ENCODE assay signal across 8 cellular contexts in the genomic region with DNA sequence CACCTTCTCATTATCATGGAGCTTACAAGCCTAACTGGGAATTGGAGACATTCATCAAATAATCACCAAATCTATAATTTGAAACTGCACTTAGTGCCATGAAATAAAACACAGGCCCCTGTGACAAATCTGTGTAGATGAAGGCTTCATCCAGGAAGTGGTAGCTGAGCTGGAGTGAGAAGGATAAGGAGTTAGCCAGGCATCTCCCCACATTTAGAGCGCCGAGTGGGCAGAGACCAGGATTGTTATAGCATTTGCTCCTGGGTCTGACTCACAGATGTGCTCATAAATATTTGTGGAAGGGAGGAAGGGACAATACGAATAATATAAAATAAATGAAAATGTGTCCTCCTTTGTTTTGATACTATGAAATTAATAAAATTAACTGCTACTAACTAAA. TPM values are rescaled to one million over a fixed set of nuclear protein-coding genes. Genes with fewer than 3 reads are reported as not detected.
DNase-seq lines count a peak whose midpoint lies in the region; ATAC-seq and TF ChIP-seq lines count a peak whose summit lies in the region.

No MANE protein-coding gene starts in this region.

- H2AFZ ChIP-seq in ACC112 (ENCODE audit: low read length, unreplicated experiment), result no peak overlapping the region

- H3K27ac Mint-ChIP-seq in CD8-positive, alpha-beta memory T cell, result peak overlapping the region in 1 of 8 donors; percentile 75

- peaks cover 42% of the 10 kb centered on the region for H3K79me2 ChIP-seq in ACC112 (ENCODE audit: control insufficient read depth, insufficient read depth, low read length, unreplicated experiment)

- H3K9me3 ChIP-seq in muscle layer of colon (ENCODE audit: low read length), result no peaks in the 10 kb centered on the region
- H3K9me3 ChIP-seq in CD8-positive, alpha-beta memory T cell (ENCODE audit: low read length), result no peaks in the 10 kb centered on the region

- CTCF ChIA-PET in CD8-positive, alpha-beta memory T cell (lab: Charles Lee), result interaction anchor here (1.6 to 9.6 kb wide), 3 partner anchors 15 to 144 kb away, joined by 5 to 66 read pairs (median 34); partner anchors contain the start of gene SH2D6

- no peaks in the 10 kb centered on the region for H3K9me3 Mint-ChIP-seq in CD8-positive, alpha-beta memory T cell

- ATAC-seq in left lobe of liver (no peak), GM19397 (IDR thresholded peaks at IDR 0.05; ENCODE audit: unreplicated experiment) (no peak)

- H3K4me1 ChIP-seq in ACC112 (ENCODE audit: control insufficient read depth, insufficient read depth, low read length, unreplicated experiment), result peaks cover 15% of the 10 kb centered on the region
- peaks cover 27% of the 10 kb centered on the region for H3K4me1 ChIP-seq in muscle layer of colon (ENCODE audit: insufficient read depth, low read length)
- H3K4me1 ChIP-seq in CD8-positive, alpha-beta memory T cell (ENCODE audit: insufficient read depth, low read length), result peaks cover 25% of the 10 kb centered on the region

- H3K27me3 ChIP-seq in ACC112 (ENCODE audit: insufficient read depth, low read length) (no peaks in the 10 kb centered on the region), brain microvascular endothelial cell (replicated peaks) (no peaks in the 10 kb centered on the region), muscle layer of colon (ENCODE audit: control insufficient read depth in 1 of 2, insufficient read depth in 2 of 2, low read length in 2 of 2) (no peaks in the 10 kb centered on the region)
- no peaks in the 10 kb centered on the region for H3K27me3 ChIP-seq in CD8-positive, alpha-beta memory T cell (ENCODE audit: insufficient read depth, low read length, poor library complexity, severe bottlenecking)

- in situ Hi-C loops in brain microvascular endothelial cell (cut with HindIII; ENCODE audit: low pct_ligation_motif_present, low sequenced_read_pairs), result no loop called here

- POLR2A ChIA-PET in CD8-positive, alpha-beta memory T cell (lab: Charles Lee), result interaction anchor here (1.1 to 1.3 kb wide), 2 partner anchors 99 to 209 kb away, joined by 5 read pairs; partner anchors contain the start of gene TGOLN2

- peak overlapping the region; percentile 90; the same call in 1 of the 2 replicates for H3K4me3 ChIP-seq in ACC112 (ENCODE audit: low read depth, low read length)
- no peak overlapping the region for H3K4me3 ChIP-seq in brain microvascular endothelial cell (ENCODE audit: low read depth, low read length)
- H3K4me3 ChIP-seq in muscle layer of colon (ENCODE audit: low read depth in 1 of 2, low read length in 2 of 2), result peak overlapping the region in 1 of 2 donors; percentile 76
- H3K4me3 ChIP-seq in CD8-positive, alpha-beta memory T cell (ENCODE audit: low read length), result no peak overlapping the region

- peaks cover 0 to 27% (median 3%) of the 10 kb centered on the region in 3 donors for H3K36me3 Mint-ChIP-seq in CD8-positive, alpha-beta memory T cell

- TF ChIP-seq CTCF in brain microvascular endothelial cell (IDR thresholded peaks at IDR 0.05; ENCODE audit: low read depth, low read length, missing control alignments), result no peak

- H3K36me3 ChIP-seq in ACC112 (ENCODE audit: insufficient read depth, low read length), result peaks cover 18% of the 10 kb centered on the region
- peaks cover 9% of the 10 kb centered on the region for H3K36me3 ChIP-seq in brain microvascular endothelial cell (replicated peaks)
- H3K36me3 ChIP-seq in muscle layer of colon (ENCODE audit: insufficient read depth, low read length), result peaks cover 10% of the 10 kb centered on the region
- peaks cover 7% of the 10 kb centered on the region for H3K36me3 ChIP-seq in CD8-positive, alpha-beta memory T cell (ENCODE audit: insufficient read depth, low read length)

- peak overlapping the region; percentile 81 for H3K9ac ChIP-seq in muscle layer of colon (ENCODE audit: low read length)

- H3K27me3 Mint-ChIP-seq in CD8-positive, alpha-beta memory T cell, result no peaks in the 10 kb centered on the region

- peak; percentile 63 for DNase-seq in HT1080 (ENCODE audit: low read depth)
- peak; percentile 73 for DNase-seq in brain microvascular endothelial cell
- DNase-seq in CD8-positive, alpha-beta memory T cell, result no peak
- DNase-seq in stimulated activated CD4-positive, alpha-beta T cell treated with anti-CD3 and anti-CD28 coated beads, Interleukin-2, amount 100 ng/mL, for 24 hours, result no peak
- DNase-seq in left lobe of liver (ENCODE audit: low spot score), result no peak

- H3K4me3 Mint-ChIP-seq in CD8-positive, alpha-beta memory T cell, result peak overlapping the region in 2 of 7 donors; percentile 9 to 98

- peaks cover 30 to 31% (median 31%) of the 10 kb centered on the region in 3 donors for H3K4me1 Mint-ChIP-seq in CD8-positive, alpha-beta memory T cell

- no peak overlapping the region for H3K27ac ChIP-seq in ACC112 (ENCODE audit: low read depth, low read length)
- no peak overlapping the region for H3K27ac ChIP-seq in brain microvascular endothelial cell
- peak overlapping the region; percentile 96 for H3K27ac ChIP-seq in muscle layer of colon (ENCODE audit: low read depth, low read length)
- no peak overlapping the region for H3K27ac ChIP-seq in CD8-positive, alpha-beta memory T cell (ENCODE audit: low read depth, low read length)

RNA-seq across cellular contexts. Expression of gene MAT2A, which starts 2.5 kb away (rescaled TPM):
- total RNA-seq in HT1080 (2014; rRNA removed; shearing (Covaris generic)), result 82.1 and 140 TPM in 2 replicates
- 121 and 123 TPM in 2 replicates for polyA plus RNA-seq in HT1080 (2015; cell fraction: cytosol; rRNA removed)
- polyA plus RNA-seq in HT1080 (2015; cell fraction: nucleus; rRNA removed), result 1,405 and 1,466 TPM in 2 replicates
- 100 to 1,000 TPM; 371 to 376 TPM for total RNA-seq in CD8-positive, alpha-beta memory T cell
- 121 TPM for polyA plus RNA-seq in CD8-positive, alpha-beta memory T cell
- total RNA-seq in left lobe of liver, result 76.6 TPM

RNA-seq across cellular contexts. Expression of gene GGCX, which starts 24.8 kb away (rescaled TPM):
- 37.8 and 41.9 TPM in 2 replicates for total RNA-seq in HT1080 (2014; rRNA removed; shearing (Covaris generic))
- polyA plus RNA-seq in HT1080 (2015; cell fraction: cytosol; rRNA removed), result 25.4 and 28.8 TPM in 2 replicates
- 74.9 and 85.5 TPM in 2 replicates for polyA plus RNA-seq in HT1080 (2015; cell fraction: nucleus; rRNA removed)
- 10 to 100 TPM; 22.3 to 23.3 TPM for total RNA-seq in CD8-positive, alpha-beta memory T cell
- polyA plus RNA-seq in CD8-positive, alpha-beta memory T cell, result 15.7 TPM
- total RNA-seq in left lobe of liver, result 232 TPM

RNA-seq across cellular contexts. Expression of gene VAMP8, which starts 40.9 kb away (rescaled TPM):
- 2.6 and 5.1 TPM in 2 replicates for total RNA-seq in HT1080 (2014; rRNA removed; shearing (Covaris generic))
- polyA plus RNA-seq in HT1080 (2015; cell fraction: cytosol; rRNA removed), result 5.5 and 8.9 TPM in 2 replicates
- polyA plus RNA-seq in HT1080 (2015; cell fraction: nucleus; rRNA removed), result 1.3 and 2.1 TPM in 2 replicates
- total RNA-seq in CD8-positive, alpha-beta memory T cell, result 10 to 100 TPM; 94.4 to 95.4 TPM
- 355 TPM for polyA plus RNA-seq in CD8-positive, alpha-beta memory T cell
- total RNA-seq in left lobe of liver, result 69.9 TPM

RNA-seq across cellular contexts. Expression of gene VAMP5, which starts 47.8 kb away (rescaled TPM):
- total RNA-seq in HT1080 (2014; rRNA removed; shearing (Covaris generic)), result not detected in 2 replicates
- not detected in 2 replicates for polyA plus RNA-seq in HT1080 (2015; cell fraction: cytosol; rRNA removed)
- 0.60 TPM in 1 of 2 replicates, not detected in the other for polyA plus RNA-seq in HT1080 (2015; cell fraction: nucleus; rRNA removed)
- 10 to 100 TPM; 26.4 to 28.0 TPM for total RNA-seq in CD8-positive, alpha-beta memory T cell
- polyA plus RNA-seq in CD8-positive, alpha-beta memory T cell, result 151 TPM
- total RNA-seq in left lobe of liver, result 31.7 TPM

RNA-seq across cellular contexts. Expression of gene RNF181, which starts 59.1 kb away (rescaled TPM):
- total RNA-seq in HT1080 (2014; rRNA removed; shearing (Covaris generic)), result 192 and 302 TPM in 2 replicates
- polyA plus RNA-seq in HT1080 (2015; cell fraction: cytosol; rRNA removed), result 109 and 113 TPM in 2 replicates
- polyA plus RNA-seq in HT1080 (2015; cell fraction: nucleus; rRNA removed), result 67.9 and 82.8 TPM in 2 replicates
- total RNA-seq in CD8-positive, alpha-beta memory T cell, result 10 to 100 TPM; 88.2 to 95.1 TPM
- polyA plus RNA-seq in CD8-positive, alpha-beta memory T cell, result 181 TPM
- total RNA-seq in left lobe of liver, result 52.8 TPM

Comparison
In these comparisons a context has a peak if more than half of its experiments do, and no peak if none do; other contexts are left out.
1. DNase-seq: peak in HT1080 (single experiment) and brain microvascular endothelial cell (single experiment); none in CD8-positive, alpha-beta memory T cell (0 of 5), stimulated activated CD4-positive, alpha-beta T cell treated with anti-CD3 and anti-CD28 coated beads, Interleukin-2, amount 100 ng/mL, for 24 hours (0 of 2) and left lobe of liver (single experiment).
2. RNA of gene VAMP8, which starts 40.9 kb away (total RNA-seq): 94.4 to 95.4 TPM in CD8-positive, alpha-beta memory T cell and 69.9 TPM in left lobe of liver (single experiment); 2.6 to 5.1 TPM in HT1080; every median in the first group is over 10 times any median in the second.